ENCODE assay signal across 14 cellular contexts in the genomic region with DNA sequence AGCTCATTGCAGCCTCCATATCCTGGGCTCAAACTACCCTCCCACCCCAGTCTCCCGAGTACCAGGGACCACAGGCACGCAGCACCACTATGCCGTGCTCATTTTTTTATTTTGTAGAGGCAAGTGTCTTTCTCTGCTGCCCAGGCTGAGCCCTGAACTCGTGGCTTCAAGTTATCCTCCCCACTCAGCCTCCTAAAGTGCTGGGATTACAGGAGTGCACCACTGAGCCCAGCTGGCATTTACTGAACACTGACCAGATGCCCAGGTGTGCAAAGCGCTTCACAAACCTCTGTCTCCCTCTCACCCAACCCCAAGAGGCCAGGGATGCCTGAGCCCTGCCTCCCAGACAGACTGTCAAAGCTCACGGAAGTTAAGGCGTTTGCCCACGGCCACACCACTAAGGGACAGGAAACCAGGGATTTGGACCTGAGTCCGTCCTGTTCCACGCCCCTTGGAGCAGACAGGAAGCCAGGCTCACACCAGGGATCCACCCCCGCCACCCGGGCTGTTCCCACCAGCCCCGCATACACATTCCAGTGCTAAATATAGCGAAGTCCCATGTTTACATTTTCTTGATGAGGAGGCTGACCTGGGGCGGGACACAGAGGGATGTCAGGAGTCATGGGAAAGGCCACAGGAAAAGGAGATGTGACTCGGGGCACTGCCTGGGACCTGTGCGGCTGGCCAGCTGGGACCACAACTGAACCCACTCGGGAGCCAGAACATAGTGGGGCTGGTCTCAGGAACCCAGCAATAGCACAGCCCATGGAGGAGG. TPM values are rescaled to one million over a fixed set of nuclear protein-coding genes. Genes with fewer than 3 reads are reported as not detected.
DNase-seq lines count a peak whose midpoint lies in the region; ATAC-seq, FAIRE-seq and TF ChIP-seq lines count a peak whose summit lies in the region.
"Had no signal": no experiment of that assay in that cellular context is flagged by ENCODE, and none has a peak within 500 bp of the region (broad histone marks: within the 10 kb centered on the region; RNA-seq: fewer than 3 reads in every experiment).

No MANE protein-coding gene starts in this region.

- no peaks in the 10 kb centered on the region for H3K27me3 ChIP-seq in right atrium auricular region
- H3K27me3 ChIP-seq in gastrocnemius medialis, result no peaks in the 10 kb centered on the region

- intact Hi-C loops in gastrocnemius medialis (cut with DNase I; ENCODE audit: low total_unique reads), result no loop called here

- peak overlapping the region; percentile 80 to 94 for H3K27ac ChIP-seq in right atrium auricular region
- peak overlapping the region in 3 of 4 donors; percentile 1 to 52 (median 45) for H3K27ac ChIP-seq in gastrocnemius medialis

- in situ Hi-C loops in gastrocnemius medialis (cut with MboI; ENCODE audit: low sequenced_read_pairs in 4 of 4), result no loop called here

- DNase-seq in H54 (ENCODE audit: insufficient read length, low spot score) (peak; percentile 47), amniotic epithelial cell (ENCODE audit: low read depth) (peak; percentile 42), right atrium auricular region (ENCODE audit: low spot score) (peak; percentile 61), gastrocnemius medialis (no peak), NCI-H2196 (lab: John Stamatoyannopoulos, UW; ENCODE audit: unreplicated experiment) (no peak), COR-L47 (lab: John Stamatoyannopoulos, UW) (no peak)
- DNase-seq in activated CD4-positive, alpha-beta T cell treated with anti-CD3 and anti-CD28 coated beads, Interleukin-2, amount 50 U/mL, for 1 hour, result no peak
- DNase-seq: activated CD4-positive, alpha-beta T cell treated with anti-CD3 and anti-CD28 coated beads for 1 hour; GOT3; naive thymus-derived CD8-positive, alpha-beta T cell; NCI-H2029; stimulated activated CD4-positive, alpha-beta T cell treated with anti-CD3 and anti-CD28 coated beads, Interleukin-4, amount 100 ng/mL, for 1 hour; trophoblast cell had no signal

- no peak for FAIRE-seq in H54 (lab: Jason Lieb, UNC)

- H3K4me1 ChIP-seq in right atrium auricular region, result peaks cover 0 to 67% of the 10 kb centered on the region in 2 donors
- no peaks in the 10 kb centered on the region for H3K4me1 ChIP-seq in gastrocnemius medialis

- H3K4me3 ChIP-seq in right atrium auricular region (no peak overlapping the region), gastrocnemius medialis (no peak overlapping the region)

- no peak for TF ChIP-seq POLR2A in H54 (IDR thresholded peaks at IDR 0.05; ENCODE audit: low read depth, low read length)
- TF ChIP-seq POLR2A in gastrocnemius medialis (IDR thresholded peaks at IDR 0.05), result no peak

- no peaks in the 10 kb centered on the region for H3K36me3 ChIP-seq in right atrium auricular region
- no peaks in the 10 kb centered on the region for H3K36me3 ChIP-seq in gastrocnemius medialis

- H3K9me3 ChIP-seq in right atrium auricular region, result no peaks in the 10 kb centered on the region
- no peaks in the 10 kb centered on the region for H3K9me3 ChIP-seq in gastrocnemius medialis

- TF ChIP-seq CTCF in right atrium auricular region (IDR thresholded peaks at IDR 0.05), result no peak
- TF ChIP-seq CTCF in gastrocnemius medialis (IDR thresholded peaks at IDR 0.05 in 4 of 5, conservative IDR thresholded peaks at IDR 0.05 in 1 of 5), result no peak

- peak; percentile 23 to 27 for ATAC-seq in gastrocnemius medialis
- ATAC-seq in HG02759 (IDR thresholded peaks at IDR 0.05; ENCODE audit: unreplicated experiment), result no peak
- ATAC-seq: naive thymus-derived CD8-positive, alpha-beta T cell had no signal

RNA-seq across cellular contexts. Expression of a gene that starts 51.2 kb away (rescaled TPM):
- total RNA-seq in right atrium auricular region, result 10 to 100 TPM; 31.2 to 36.2 TPM
- 1 to 10 TPM; 1.2 to 4.1 (median 2.5) TPM for total RNA-seq in gastrocnemius medialis
- total RNA-seq: naive thymus-derived CD8-positive, alpha-beta T cell had no signal

Comparison
In these comparisons a context has a peak if more than half of its experiments do, and no peak if none do; other contexts are left out.
1. DNase-seq: peak in H54 (single experiment), amniotic epithelial cell (single experiment) and right atrium auricular region (single experiment); none in gastrocnemius medialis (0 of 2), NCI-H2196 (single experiment), activated CD4-positive, alpha-beta T cell treated with anti-CD3 and anti-CD28 coated beads, Interleukin-2, amount 50 U/mL, for 1 hour (single experiment) and COR-L47 (single experiment).
2. RNA of a gene that starts 51.2 kb away (total RNA-seq): 31.2 to 36.2 TPM in right atrium auricular region; 1.2 to 4.1 TPM in gastrocnemius medialis; every median in the first group is over 4 times any median in the second.